In genomic region chr7:150586778-150587152, GRCh38 we compare ENCODE assay signal across 11 cellular contexts. TPM values are rescaled to one million over a fixed set of nuclear protein-coding genes. Genes with fewer than 3 reads are reported as not detected.
A peak's percentile ranks its signal among the peaks of the same experiment; 100 is the strongest.
DNase-seq lines count a peak whose midpoint lies in the region; ATAC-seq and TF ChIP-seq lines count a peak whose summit lies in the region.
"Had no signal": no experiment of that assay in that cellular context is flagged by ENCODE, and none has a peak within 500 bp of the region (broad histone marks: within the 10 kb centered on the region; RNA-seq: fewer than 3 reads in every experiment).

No MANE protein-coding gene starts in this region.

- peaks cover 34% of the 10 kb centered on the region for H3K4me1 Mint-ChIP-seq in T-helper 1 cell treated with Interleukin-12 subunit alpha and Interleukin-12 subunit beta and Interleukin-4 antibody, amounts not matched to agents 30 μg/mL and 1 μg/mL, for 36 hours (ENCODE audit: low read depth)
- peaks cover 41% of the 10 kb centered on the region for H3K4me1 Mint-ChIP-seq in activated naive CD8-positive, alpha-beta T cell treated with anti-CD3 and anti-CD28 coated beads for 36 hours
- H3K4me1 Mint-ChIP-seq in stimulated activated naive B cell treated with anti-CD40 and anti-IgM and Interleukin-4, amounts not matched to agents 10 μg/mL and 1 μg/mL and 100 μg/mL, for 72 hours, result peaks cover 7 to 14% of the 10 kb centered on the region in 2 donors
- H3K4me1 Mint-ChIP-seq: brain had no signal

- intact Hi-C loops in left colon (cut with DNase I, micrococcal nuclease), result no loop called here

- H3K4me3 Mint-ChIP-seq in T-helper 1 cell treated with Interleukin-12 subunit alpha and Interleukin-12 subunit beta and Interleukin-4 antibody, amounts not matched to agents 30 μg/mL and 1 μg/mL, for 36 hours, result peak overlapping the region; percentile 64
- H3K4me3 Mint-ChIP-seq in activated naive CD8-positive, alpha-beta T cell treated with anti-CD3 and anti-CD28 coated beads for 36 hours, result peak overlapping the region; percentile 23
- no peak overlapping the region for H3K4me3 Mint-ChIP-seq in stimulated activated naive B cell treated with anti-CD40 and anti-IgM and Interleukin-4, amounts not matched to agents 10 μg/mL and 1 μg/mL and 100 μg/mL, for 72 hours
- H3K4me3 Mint-ChIP-seq: brain had no signal

- H3K36me3 Mint-ChIP-seq in T-helper 1 cell treated with Interleukin-12 subunit alpha and Interleukin-12 subunit beta and Interleukin-4 antibody, amounts not matched to agents 30 μg/mL and 1 μg/mL, for 36 hours (ENCODE audit: low read depth), result peaks cover 44% of the 10 kb centered on the region
- H3K36me3 Mint-ChIP-seq in activated naive CD8-positive, alpha-beta T cell treated with anti-CD3 and anti-CD28 coated beads for 36 hours, result peaks cover 31% of the 10 kb centered on the region
- H3K36me3 Mint-ChIP-seq in stimulated activated naive B cell treated with anti-CD40 and anti-IgM and Interleukin-4, amounts not matched to agents 10 μg/mL and 1 μg/mL and 100 μg/mL, for 72 hours, result no peaks in the 10 kb centered on the region
- H3K36me3 Mint-ChIP-seq: brain had no signal

- ATAC-seq in left colon, result peak; percentile 28
- ATAC-seq in stimulated activated naive B cell treated with anti-CD40 and anti-IgM and Interleukin-4, amounts not matched to agents 10 μg/mL and 1 μg/mL and 100 μg/mL, for 72 hours (replicated peaks), result peak; percentile 49 to 78
- no peak for ATAC-seq in GM21737 (IDR thresholded peaks at IDR 0.05; ENCODE audit: unreplicated experiment)
- ATAC-seq in GM19395 (IDR thresholded peaks at IDR 0.05; ENCODE audit: unreplicated experiment), result no peak
- ATAC-seq: Panc1 had no signal

- no peak for TF ChIP-seq CTCF in GM13976 (IDR thresholded peaks at IDR 0.05; ENCODE audit: borderline replicate concordance, control extremely low read depth, extremely low read depth, insufficient read depth, missing control alignments)

- H3K9me3 Mint-ChIP-seq in T-helper 1 cell treated with Interleukin-12 subunit alpha and Interleukin-12 subunit beta and Interleukin-4 antibody, amounts not matched to agents 30 μg/mL and 1 μg/mL, for 36 hours, result peaks cover 28% of the 10 kb centered on the region
- peaks cover 37% of the 10 kb centered on the region for H3K9me3 Mint-ChIP-seq in activated naive CD8-positive, alpha-beta T cell treated with anti-CD3 and anti-CD28 coated beads for 36 hours
- peaks cover 4 to 7% of the 10 kb centered on the region in 2 donors for H3K9me3 Mint-ChIP-seq in stimulated activated naive B cell treated with anti-CD40 and anti-IgM and Interleukin-4, amounts not matched to agents 10 μg/mL and 1 μg/mL and 100 μg/mL, for 72 hours

- peak overlapping the region; percentile 70 for H3K27ac Mint-ChIP-seq in T-helper 1 cell treated with Interleukin-12 subunit alpha and Interleukin-12 subunit beta and Interleukin-4 antibody, amounts not matched to agents 30 μg/mL and 1 μg/mL, for 36 hours
- peak overlapping the region; percentile 78 for H3K27ac Mint-ChIP-seq in activated naive CD8-positive, alpha-beta T cell treated with anti-CD3 and anti-CD28 coated beads for 36 hours
- H3K27ac Mint-ChIP-seq in stimulated activated naive B cell treated with anti-CD40 and anti-IgM and Interleukin-4, amounts not matched to agents 10 μg/mL and 1 μg/mL and 100 μg/mL, for 72 hours, result no peak overlapping the region
- H3K27ac Mint-ChIP-seq: brain had no signal

- no peaks in the 10 kb centered on the region for H3K27me3 Mint-ChIP-seq in T-helper 1 cell treated with Interleukin-12 subunit alpha and Interleukin-12 subunit beta and Interleukin-4 antibody, amounts not matched to agents 30 μg/mL and 1 μg/mL, for 36 hours (ENCODE audit: low read depth)
- no peaks in the 10 kb centered on the region for H3K27me3 Mint-ChIP-seq in activated naive CD8-positive, alpha-beta T cell treated with anti-CD3 and anti-CD28 coated beads for 36 hours
- H3K27me3 Mint-ChIP-seq in stimulated activated naive B cell treated with anti-CD40 and anti-IgM and Interleukin-4, amounts not matched to agents 10 μg/mL and 1 μg/mL and 100 μg/mL, for 72 hours, result no peaks in the 10 kb centered on the region
- H3K27me3 Mint-ChIP-seq: brain had no signal

- in situ Hi-C loops in GM13976 (cut with MboI; ENCODE audit: low sequenced_read_pairs, unreplicated experiment), result no loop called here

- no peak for DNase-seq in T-helper 1 cell
- DNase-seq in activated naive CD8-positive, alpha-beta T cell treated with anti-CD3 and anti-CD28 coated beads for 36 hours, result no peak
- DNase-seq in left colon, result no peak
- no peak for DNase-seq in stimulated activated naive B cell treated with anti-CD40 and anti-IgM and Interleukin-4, amounts not matched to agents 10 μg/mL and 1 μg/mL and 100 μg/mL, for 72 hours
- DNase-seq in GM13976 (ENCODE audit: low spot score), result no peak
- DNase-seq: NCI-H1694 had no signal

RNA-seq across cellular contexts. Expression of gene GIMAP4, which starts 19.6 kb away (rescaled TPM):
- 10 to 100 TPM; 72.0 to 72.7 TPM for total RNA-seq in activated naive CD8-positive, alpha-beta T cell treated with anti-CD3 and anti-CD28 coated beads for 36 hours
- total RNA-seq in left colon, result 10 to 100 TPM in 1 of 2 donors, 1 to 10 TPM in 1; 8.4 to 16.2 TPM

RNA-seq across cellular contexts. Expression of gene GIMAP6, which starts 45.4 kb away (rescaled TPM):
- total RNA-seq in activated naive CD8-positive, alpha-beta T cell treated with anti-CD3 and anti-CD28 coated beads for 36 hours, result 10 to 100 TPM; 34.2 to 34.8 TPM
- total RNA-seq in left colon, result 1 to 10 TPM; 6.4 to 8.5 TPM

Comparison
In these comparisons a context has a peak if more than half of its experiments do, and no peak if none do; other contexts are left out.
1. H3K4me3 Mint-ChIP-seq: peak in T-helper 1 cell treated with Interleukin-12 subunit alpha and Interleukin-12 subunit beta and Interleukin-4 antibody, amounts not matched to agents 30 μg/mL and 1 μg/mL, for 36 hours (single experiment) and activated naive CD8-positive, alpha-beta T cell treated with anti-CD3 and anti-CD28 coated beads for 36 hours (single experiment); none in stimulated activated naive B cell treated with anti-CD40 and anti-IgM and Interleukin-4, amounts not matched to agents 10 μg/mL and 1 μg/mL and 100 μg/mL, for 72 hours (0 of 2).
2. ATAC-seq: peak in left colon (single experiment) and stimulated activated naive B cell treated with anti-CD40 and anti-IgM and Interleukin-4, amounts not matched to agents 10 μg/mL and 1 μg/mL and 100 μg/mL, for 72 hours (2 of 2); none in GM21737 (single experiment) and GM19395 (single experiment).
3. RNA of gene GIMAP4, which starts 19.6 kb away (total RNA-seq): 72.0 to 72.7 TPM in activated naive CD8-positive, alpha-beta T cell treated with anti-CD3 and anti-CD28 coated beads for 36 hours; 8.4 to 16.2 TPM in left colon; every median in the first group is over 4 times any median in the second.